Comparison of ENCODE assay signal across 17 cellular contexts in the genomic region with DNA sequence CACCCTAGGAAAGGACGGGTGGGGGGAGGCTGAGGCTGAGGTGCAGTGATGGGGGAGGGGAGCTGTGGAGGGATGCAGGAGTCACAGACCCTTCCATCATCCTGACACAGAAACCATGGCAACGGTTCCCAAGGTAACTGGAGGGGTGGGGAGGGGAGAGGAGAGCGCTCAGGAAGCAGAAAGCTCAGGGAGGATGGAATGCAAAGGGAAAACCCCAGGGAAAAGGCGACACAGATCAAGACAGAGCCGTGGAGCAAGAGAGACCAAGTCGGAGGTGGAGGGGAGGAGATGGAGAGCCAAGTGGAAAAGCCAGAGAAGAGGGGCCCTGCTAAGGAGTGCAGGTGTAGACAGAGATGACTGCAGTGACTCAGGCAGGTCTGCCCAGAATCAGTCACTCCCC. TPM values are rescaled to one million over a fixed set of nuclear protein-coding genes. Genes with fewer than 3 reads are reported as not detected.
DNase-seq lines count a peak whose midpoint lies in the region; ATAC-seq and TF ChIP-seq lines count a peak whose summit lies in the region.
"Had no signal": no experiment of that assay in that cellular context is flagged by ENCODE, and none has a peak within 500 bp of the region (broad histone marks: within the 10 kb centered on the region; RNA-seq: fewer than 3 reads in every experiment).

No MANE protein-coding gene starts in this region.

- H3K9me3 Mint-ChIP-seq in immature natural killer cell = peaks cover 0 to 2% (median 0%) of the 10 kb centered on the region in 6 donors
- H3K9me3 Mint-ChIP-seq in activated T-cell treated with anti-CD3 and anti-CD28 coated beads, Interleukin-2, amount 50 U/mL, for 24 hours = peaks cover 4% of the 10 kb centered on the region
- H3K9me3 Mint-ChIP-seq: CD4-positive, alpha-beta memory T cell; T-cell had no signal

- 38% methylated on average over 6 of the region's 6 CpGs for WGBS in SK-N-SH (ENCODE audit: low lambda C conversion rate)

- H3K4me1 Mint-ChIP-seq in immature natural killer cell = no peaks in the 10 kb centered on the region
- H3K4me1 Mint-ChIP-seq in activated T-cell treated with anti-CD3 and anti-CD28 coated beads, Interleukin-2, amount 50 U/mL, for 24 hours (ENCODE audit: low read depth) = peaks cover 2% of the 10 kb centered on the region

- DNase-seq in SK-N-SH (peak; percentile 65), NCI-H2227 treated with DMSO at 0.1 percent for 48 hours (lab: John Stamatoyannopoulos, UW) (peak; percentile 48), kidney tubule cell (ENCODE audit: low spot score) (peak; percentile 39), immature natural killer cell (no peak), MM.1S (no peak)
- no peak for DNase-seq in activated T-cell treated with anti-CD3 and anti-CD28 coated beads, Interleukin-2, amount 50 U/mL, for 24 hours
- DNase-seq: BE2C; CD4-positive, alpha-beta memory T cell; EL; HCEC 1CT; NCI-H2171; NCI-H510A treated with DMSO at 0.1 percent for 48 hours; PC-3; T-cell had no signal

- no peak overlapping the region for H3K9ac ChIP-seq in SK-N-SH
- H3K9ac ChIP-seq in MM.1S (ENCODE audit: low read length) = no peak overlapping the region

- no peak overlapping the region for H3K27ac Mint-ChIP-seq in immature natural killer cell
- no peak overlapping the region for H3K27ac Mint-ChIP-seq in activated T-cell treated with anti-CD3 and anti-CD28 coated beads, Interleukin-2, amount 50 U/mL, for 24 hours
- H3K27ac Mint-ChIP-seq: CD4-positive, alpha-beta memory T cell; T-cell had no signal

- no peak overlapping the region for H3K4me2 ChIP-seq in SK-N-SH
- H3K4me2 ChIP-seq in MM.1S (ENCODE audit: low read depth, low read length) = no peak overlapping the region

- H3K36me3 Mint-ChIP-seq in immature natural killer cell = no peaks in the 10 kb centered on the region
- H3K36me3 Mint-ChIP-seq in activated T-cell treated with anti-CD3 and anti-CD28 coated beads, Interleukin-2, amount 50 U/mL, for 24 hours (ENCODE audit: low read depth) = no peaks in the 10 kb centered on the region
- H3K36me3 Mint-ChIP-seq: CD4-positive, alpha-beta memory T cell; T-cell had no signal

- H3K27ac ChIP-seq in SK-N-SH (ENCODE audit: low read depth in 2 of 2, low read length in 1 of 2) = no peak overlapping the region
- H3K27ac ChIP-seq in MM.1S (ENCODE audit: low read length) = no peak overlapping the region
- H3K27ac ChIP-seq: SJSA1 had no signal

- H4K20me1 ChIP-seq in SK-N-SH (ENCODE audit: insufficient read depth) = peaks cover 7% of the 10 kb centered on the region; the same call in 1 of the 2 replicates
- H4K20me1 ChIP-seq in MM.1S (ENCODE audit: insufficient read depth, low read length) = no peaks in the 10 kb centered on the region

- no peak for TF ChIP-seq CTCF in SK-N-SH (IDR thresholded peaks at IDR 0.05)
- TF ChIP-seq CTCF in MM.1S (IDR thresholded peaks at IDR 0.05; ENCODE audit: low read length) = no peak

- H3K4me3 Mint-ChIP-seq in immature natural killer cell = no peak overlapping the region
- H3K4me3 Mint-ChIP-seq in activated T-cell treated with anti-CD3 and anti-CD28 coated beads, Interleukin-2, amount 50 U/mL, for 24 hours = no peak overlapping the region
- H3K4me3 Mint-ChIP-seq: CD4-positive, alpha-beta memory T cell; T-cell had no signal

- POLR2A ChIA-PET in SK-N-SH (lab: Yijun Ruan, JAX) = no interaction called here

- H3K36me3 ChIP-seq in SK-N-SH (replicated peaks in 1 of 2; ENCODE audit: control insufficient read depth in 1 of 2, insufficient read depth in 2 of 2, low read length in 1 of 2) (no peaks in the 10 kb centered on the region), MM.1S (replicated peaks; ENCODE audit: insufficient read depth, low read length) (no peaks in the 10 kb centered on the region)
- H3K36me3 ChIP-seq: SJSA1 had no signal

- H2AFZ ChIP-seq in SK-N-SH (ENCODE audit: low read depth) = no peak overlapping the region
- no peak overlapping the region for H2AFZ ChIP-seq in MM.1S (ENCODE audit: low read length)

- peaks cover 12 to 16% (median 13%) of the 10 kb centered on the region in 3 donors for H3K27me3 Mint-ChIP-seq in immature natural killer cell (ENCODE audit: low read depth in 3 of 3)
- H3K27me3 Mint-ChIP-seq in activated T-cell treated with anti-CD3 and anti-CD28 coated beads, Interleukin-2, amount 50 U/mL, for 24 hours = peaks cover 60% of the 10 kb centered on the region

- H3K4me1 ChIP-seq in SK-N-SH (ENCODE audit: control insufficient read depth in 1 of 2, insufficient read depth in 2 of 2, low read depth in 1 of 2, low read length in 1 of 2) = peaks cover 0 to 38% of the 10 kb centered on the region in 2 experiments; a peak in 1 of 4 replicates
- H3K4me1 ChIP-seq in MM.1S (ENCODE audit: low read length) = no peaks in the 10 kb centered on the region
- H3K4me1 ChIP-seq: SJSA1 had no signal

- TF ChIP-seq EP300 in SK-N-SH (IDR thresholded peaks at IDR 0.05; ENCODE audit: borderline replicate concordance in 1 of 2, low read depth in 1 of 2, low read length in 1 of 2) = no peak

- no peak for TF ChIP-seq RAD21 in SK-N-SH (IDR thresholded peaks at IDR 0.05; ENCODE audit: low read length)

- H3K9me3 ChIP-seq in SK-N-SH (no peaks in the 10 kb centered on the region), MM.1S (replicated peaks; ENCODE audit: insufficient read depth, low read length) (no peaks in the 10 kb centered on the region)
- H3K9me3 ChIP-seq: BE2C, SJSA1 had no signal

- CTCF ChIA-PET in SK-N-SH (lab: Yijun Ruan, JAX) = interaction anchor here (0.8 to 1.9 kb wide), 5 partner anchors 19 to 82 kb away, joined by 3 to 6 read pairs (median 5); no protein-coding TSS in a partner anchor

- H3K79me2 ChIP-seq in SK-N-SH (ENCODE audit: insufficient read depth) = no peaks in the 10 kb centered on the region
- H3K79me2 ChIP-seq in MM.1S (ENCODE audit: low read length) = no peaks in the 10 kb centered on the region

- H3K27me3 ChIP-seq in SK-N-SH (ENCODE audit: insufficient read depth) (no peaks in the 10 kb centered on the region), MM.1S (replicated peaks; ENCODE audit: insufficient read depth, low read length) (peaks cover 32% of the 10 kb centered on the region)
- H3K27me3 ChIP-seq: BE2C, SJSA1 had no signal

- H3F3A ChIP-seq in SK-N-SH (replicated peaks; ENCODE audit: insufficient read depth) (no peaks in the 10 kb centered on the region), MM.1S (ENCODE audit: insufficient read depth, low read length) (no peaks in the 10 kb centered on the region)

- no peak overlapping the region for H3K4me3 ChIP-seq in SK-N-SH (ENCODE audit: low read depth in 2 of 2, low read length in 1 of 2)
- H3K4me3 ChIP-seq in MM.1S (ENCODE audit: low read length) = no peak overlapping the region
- H3K4me3 ChIP-seq: SJSA1 had no signal

- no peaks in the 10 kb centered on the region for H3K9me2 ChIP-seq in SK-N-SH
- no peaks in the 10 kb centered on the region for H3K9me2 ChIP-seq in MM.1S (replicated peaks; ENCODE audit: insufficient read depth, low read length)

- ATAC-seq in SK-N-SH treated with all-trans-retinoic acid at 6 μM for 48 hours = no peak
- ATAC-seq: PC-3, T-cell had no signal

TF ChIP-seq in SK-N-SH, 30 proteins besides CTCF, POLR2A, EP300 and RAD21 (continues in another document):
- TF ChIP-seq YY1 (IDR thresholded peaks at IDR 0.05; ENCODE audit: low read depth) (no peak), MXI1 (IDR thresholded peaks at IDR 0.05; ENCODE audit: low read depth, low read length) (no peak), NFIC (IDR thresholded peaks at IDR 0.05; ENCODE audit: borderline replicate concordance) (no peak), GATA2 (CRISPR knock-in tag; IDR thresholded peaks at IDR 0.05) (no peak)
- TF ChIP-seq, protein P1, sequence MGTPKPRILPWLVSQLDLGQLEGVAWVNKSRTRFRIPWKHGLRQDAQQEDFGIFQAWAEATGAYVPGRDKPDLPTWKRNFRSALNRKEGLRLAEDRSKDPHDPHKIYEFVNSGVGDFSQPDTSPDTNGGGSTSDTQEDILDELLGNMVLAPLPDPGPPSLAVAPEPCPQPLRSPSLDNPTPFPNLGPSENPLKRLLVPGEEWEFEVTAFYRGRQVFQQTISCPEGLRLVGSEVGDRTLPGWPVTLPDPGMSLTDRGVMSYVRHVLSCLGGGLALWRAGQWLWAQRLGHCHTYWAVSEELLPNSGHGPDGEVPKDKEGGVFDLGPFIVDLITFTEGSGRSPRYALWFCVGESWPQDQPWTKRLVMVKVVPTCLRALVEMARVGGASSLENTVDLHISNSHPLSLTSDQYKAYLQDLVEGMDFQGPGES (IDR thresholded peaks at IDR 0.05; ENCODE audit: low read depth, low read length) = no peak

TF ChIP-seq in SK-N-SH treated with all-trans-retinoic acid at 6 μM for 48 hours, 23 proteins besides CTCF, POLR2A, EP300 and RAD21 (continues in another document):
- TF ChIP-seq ZC3H10 (CRISPR knock-in tag; IDR thresholded peaks at IDR 0.05) (no peak), SNAI2 (CRISPR knock-in tag; IDR thresholded peaks at IDR 0.05) (no peak), ZNF565 (CRISPR knock-in tag; conservative IDR thresholded peaks at IDR 0.05; ENCODE audit: low read depth) (no peak), CSDC2 (CRISPR knock-in tag; IDR thresholded peaks at IDR 0.05) (no peak), ESRRG (CRISPR knock-in tag; IDR thresholded peaks at IDR 0.05) (no peak), TCF4 (CRISPR knock-in tag; IDR thresholded peaks at IDR 0.05; ENCODE audit: borderline replicate concordance) (no peak)

RNA-seq across cellular contexts. Expression of gene L1CAM, which starts 14.5 kb away (rescaled TPM):
- polyA plus RNA-seq in SK-N-SH (2012; rRNA removed) = 1.9 and 2.0 TPM in 2 replicates
- polyA plus RNA-seq in SK-N-SH (2012; cell fraction: cytosol; rRNA removed) = 1.3 and 2.9 TPM in 2 replicates
- polyA plus RNA-seq in SK-N-SH (2012; cell fraction: nucleus; rRNA removed) = 4.1 and 4.4 TPM in 2 replicates
- polyA plus RNA-seq in immature natural killer cell = not detected

RNA-seq across cellular contexts. Expression of gene AVPR2, which starts 33.0 kb away (rescaled TPM):
- polyA plus RNA-seq in SK-N-SH (2012; rRNA removed) = not detected in 2 replicates
- not detected in 2 replicates for polyA plus RNA-seq in SK-N-SH (2012; cell fraction: cytosol; rRNA removed)
- polyA plus RNA-seq in SK-N-SH (2012; cell fraction: nucleus; rRNA removed) = 0.05 TPM in 1 of 2 replicates, not detected in the other
- not detected for polyA plus RNA-seq in immature natural killer cell
- polyA plus RNA-seq: AG04450 had no signal

RNA-seq across cellular contexts. Expression of gene PDZD4, which starts 41.1 kb away (rescaled TPM):
- polyA plus RNA-seq in SK-N-SH (2012; rRNA removed) = 1.9 and 2.4 TPM in 2 replicates
- 1.1 and 2.7 TPM in 2 replicates for polyA plus RNA-seq in SK-N-SH (2012; cell fraction: cytosol; rRNA removed)
- polyA plus RNA-seq in SK-N-SH (2012; cell fraction: nucleus; rRNA removed) = 8.9 and 16.9 TPM in 2 replicates
- polyA plus RNA-seq in immature natural killer cell = 10 to 100 TPM in 1 of 3 donors, 1 to 10 TPM in 1, under 1 TPM in 1; 0.93 to 11.4 (median 6.1) TPM

RNA-seq across cellular contexts. Expression of gene ARHGAP4, which starts 54.6 kb away (rescaled TPM):
- polyA plus RNA-seq in SK-N-SH (2012; rRNA removed) (1.6 and 2.2 TPM in 2 replicates), immature natural killer cell (100 to 1,000 TPM in 1 of 3 donors, 10 to 100 TPM in 2; 54.6 to 122 (median 75.7) TPM)
- polyA plus RNA-seq in SK-N-SH (2012; cell fraction: cytosol; rRNA removed) = 0.45 and 0.94 TPM in 2 replicates
- polyA plus RNA-seq in SK-N-SH (2012; cell fraction: nucleus; rRNA removed) = 15.6 and 25.4 TPM in 2 replicates

Comparison
In these comparisons a context has a peak if more than half of its experiments do, and no peak if none do; other contexts are left out.
1. DNase-seq: peak in SK-N-SH (single experiment), NCI-H2227 treated with DMSO at 0.1 percent for 48 hours (single experiment) and kidney tubule cell (single experiment); none in immature natural killer cell (0 of 3), activated T-cell treated with anti-CD3 and anti-CD28 coated beads, Interleukin-2, amount 50 U/mL, for 24 hours (single experiment) and MM.1S (single experiment).